In the genomic region with DNA sequence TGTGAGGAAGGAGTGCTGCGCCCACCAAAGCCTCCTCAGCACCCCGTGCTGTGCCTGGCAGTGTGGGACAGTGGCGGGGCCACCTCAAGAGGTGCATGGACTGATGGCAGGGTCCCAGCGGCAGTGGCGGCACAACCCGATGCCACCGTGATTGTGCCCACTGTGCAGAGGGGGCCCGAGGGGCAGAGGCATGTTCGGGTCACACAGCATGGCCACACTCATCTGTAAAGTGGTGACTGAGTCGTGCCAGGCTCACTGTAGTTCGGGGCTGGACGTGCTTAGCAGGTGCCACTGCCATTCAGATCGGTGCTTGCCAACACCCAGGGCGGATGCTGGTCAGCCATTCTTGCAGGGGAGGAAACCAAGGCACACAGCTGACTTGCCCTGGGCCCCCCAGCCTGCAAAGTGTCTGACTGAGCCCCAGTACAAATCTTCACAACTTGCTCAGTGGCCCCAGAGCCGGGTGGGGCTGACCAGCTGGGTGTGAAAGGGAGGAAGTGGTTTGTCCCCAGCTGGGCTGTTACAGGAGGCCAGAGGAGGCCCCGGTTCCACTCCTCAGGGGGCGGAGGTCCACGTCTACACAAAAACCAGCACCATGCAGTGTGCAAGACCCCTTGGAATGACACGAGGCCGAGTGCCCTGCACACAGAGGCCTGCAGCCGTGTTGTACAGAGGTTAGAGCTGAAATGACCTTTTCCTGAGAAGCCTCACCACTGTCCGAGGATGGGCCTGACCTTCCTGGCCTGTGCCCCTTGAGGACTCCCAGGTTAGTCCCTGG, we compare ENCODE assay signal across 1 cellular context.
TF ChIP-seq lines count a peak whose summit lies in the region.

No MANE protein-coding gene starts in this region.

TF ChIP-seq in GM12878, 131 proteins besides CTCF, POLR2A, EP300 and RAD21 (continued from another document):
- TF ChIP-seq, protein P1, sequence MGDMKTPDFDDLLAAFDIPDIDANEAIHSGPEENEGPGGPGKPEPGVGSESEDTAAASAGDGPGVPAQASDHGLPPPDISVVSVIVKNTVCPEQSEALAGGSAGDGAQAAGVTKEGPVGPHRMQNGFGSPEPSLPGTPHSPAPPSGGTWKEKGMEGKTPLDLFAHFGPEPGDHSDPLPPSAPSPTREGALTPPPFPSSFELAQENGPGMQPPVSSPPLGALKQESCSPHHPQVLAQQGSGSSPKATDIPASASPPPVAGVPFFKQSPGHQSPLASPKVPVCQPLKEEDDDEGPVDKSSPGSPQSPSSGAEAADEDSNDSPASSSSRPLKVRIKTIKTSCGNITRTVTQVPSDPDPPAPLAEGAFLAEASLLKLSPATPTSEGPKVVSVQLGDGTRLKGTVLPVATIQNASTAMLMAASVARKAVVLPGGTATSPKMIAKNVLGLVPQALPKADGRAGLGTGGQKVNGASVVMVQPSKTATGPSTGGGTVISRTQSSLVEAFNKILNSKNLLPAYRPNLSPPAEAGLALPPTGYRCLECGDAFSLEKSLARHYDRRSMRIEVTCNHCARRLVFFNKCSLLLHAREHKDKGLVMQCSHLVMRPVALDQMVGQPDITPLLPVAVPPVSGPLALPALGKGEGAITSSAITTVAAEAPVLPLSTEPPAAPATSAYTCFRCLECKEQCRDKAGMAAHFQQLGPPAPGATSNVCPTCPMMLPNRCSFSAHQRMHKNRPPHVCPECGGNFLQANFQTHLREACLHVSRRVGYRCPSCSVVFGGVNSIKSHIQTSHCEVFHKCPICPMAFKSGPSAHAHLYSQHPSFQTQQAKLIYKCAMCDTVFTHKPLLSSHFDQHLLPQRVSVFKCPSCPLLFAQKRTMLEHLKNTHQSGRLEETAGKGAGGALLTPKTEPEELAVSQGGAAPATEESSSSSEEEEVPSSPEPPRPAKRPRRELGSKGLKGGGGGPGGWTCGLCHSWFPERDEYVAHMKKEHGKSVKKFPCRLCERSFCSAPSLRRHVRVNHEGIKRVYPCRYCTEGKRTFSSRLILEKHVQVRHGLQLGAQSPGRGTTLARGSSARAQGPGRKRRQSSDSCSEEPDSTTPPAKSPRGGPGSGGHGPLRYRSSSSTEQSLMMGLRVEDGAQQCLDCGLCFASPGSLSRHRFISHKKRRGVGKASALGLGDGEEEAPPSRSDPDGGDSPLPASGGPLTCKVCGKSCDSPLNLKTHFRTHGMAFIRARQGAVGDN (IDR thresholded peaks at IDR 0.05): peak; percentile 34; the same call in 1 of the 2 replicates
- TF ChIP-seq, protein P2, sequence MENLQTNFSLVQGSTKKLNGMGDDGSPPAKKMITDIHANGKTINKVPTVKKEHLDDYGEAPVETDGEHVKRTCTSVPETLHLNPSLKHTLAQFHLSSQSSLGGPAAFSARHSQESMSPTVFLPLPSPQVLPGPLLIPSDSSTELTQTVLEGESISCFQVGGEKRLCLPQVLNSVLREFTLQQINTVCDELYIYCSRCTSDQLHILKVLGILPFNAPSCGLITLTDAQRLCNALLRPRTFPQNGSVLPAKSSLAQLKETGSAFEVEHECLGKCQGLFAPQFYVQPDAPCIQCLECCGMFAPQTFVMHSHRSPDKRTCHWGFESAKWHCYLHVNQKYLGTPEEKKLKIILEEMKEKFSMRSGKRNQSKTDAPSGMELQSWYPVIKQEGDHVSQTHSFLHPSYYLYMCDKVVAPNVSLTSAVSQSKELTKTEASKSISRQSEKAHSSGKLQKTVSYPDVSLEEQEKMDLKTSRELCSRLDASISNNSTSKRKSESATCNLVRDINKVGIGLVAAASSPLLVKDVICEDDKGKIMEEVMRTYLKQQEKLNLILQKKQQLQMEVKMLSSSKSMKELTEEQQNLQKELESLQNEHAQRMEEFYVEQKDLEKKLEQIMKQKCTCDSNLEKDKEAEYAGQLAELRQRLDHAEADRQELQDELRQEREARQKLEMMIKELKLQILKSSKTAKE (IDR thresholded peaks at IDR 0.05; ENCODE audit: low read depth, poor library complexity, severe bottlenecking): no peak
- TF ChIP-seq POU2F2 (IDR thresholded peaks at IDR 0.05; ENCODE audit: borderline replicate concordance, low read depth, low read length) (0 out of 3 replicates have a peak, but pooled peaks have one; percentile 7), ZNF622 (IDR thresholded peaks at IDR 0.05) (no peak), MYB (IDR thresholded peaks at IDR 0.05; ENCODE audit: borderline replicate concordance, low read depth, low read length) (no peak), RFX5 (IDR thresholded peaks at IDR 0.05; ENCODE audit: low read depth, low read length) (no peak), IKZF1 (conservative IDR thresholded peaks at IDR 0.05) (no peak), TCF3 (IDR thresholded peaks at IDR 0.05; ENCODE audit: borderline replicate concordance, insufficient read depth, low read depth, low read length) (0 out of 2 replicates have a peak, but pooled peaks have one; percentile 38), SREBF1 (IDR thresholded peaks at IDR 0.05; ENCODE audit: low read length) (no peak), MXI1 (IDR thresholded peaks at IDR 0.05; ENCODE audit: low read depth, low read length) (no peak), SUPT20H (IDR thresholded peaks at IDR 0.05; ENCODE audit: borderline replicate concordance, control insufficient read depth, low read depth, low read length) (no peak), LARP7 (IDR thresholded peaks at IDR 0.05) (no peak), NR2C2 (IDR thresholded peaks at IDR 0.05; ENCODE audit: borderline replicate concordance, control insufficient read depth, insufficient read length, low read depth) (no peak), GABPA (IDR thresholded peaks at IDR 0.05; ENCODE audit: low read depth) (no peak), TARDBP (IDR thresholded peaks at IDR 0.05; ENCODE audit: borderline replicate concordance) (no peak), BRCA1 (IDR thresholded peaks at IDR 0.05; ENCODE audit: low read depth, low read length) (no peak), HDGF (IDR thresholded peaks at IDR 0.05) (no peak), CHD4 (IDR thresholded peaks at IDR 0.05) (no peak), STAT1 (conservative IDR thresholded peaks at IDR 0.05) (no peak), EGR1 (IDR thresholded peaks at IDR 0.05; ENCODE audit: borderline replicate concordance in 1 of 2, low read depth in 2 of 2, low read length in 2 of 2) (no peak), RAD51 (IDR thresholded peaks at IDR 0.05) (no peak), PAX5 (IDR thresholded peaks at IDR 0.05; ENCODE audit: borderline replicate concordance, low read depth, low read length) (no peak), ZNF207 (IDR thresholded peaks at IDR 0.05; ENCODE audit: borderline replicate concordance) (no peak), SP1 (IDR thresholded peaks at IDR 0.05; ENCODE audit: low read depth, low read length) (no peak)
- TF ChIP-seq, protein P3, sequence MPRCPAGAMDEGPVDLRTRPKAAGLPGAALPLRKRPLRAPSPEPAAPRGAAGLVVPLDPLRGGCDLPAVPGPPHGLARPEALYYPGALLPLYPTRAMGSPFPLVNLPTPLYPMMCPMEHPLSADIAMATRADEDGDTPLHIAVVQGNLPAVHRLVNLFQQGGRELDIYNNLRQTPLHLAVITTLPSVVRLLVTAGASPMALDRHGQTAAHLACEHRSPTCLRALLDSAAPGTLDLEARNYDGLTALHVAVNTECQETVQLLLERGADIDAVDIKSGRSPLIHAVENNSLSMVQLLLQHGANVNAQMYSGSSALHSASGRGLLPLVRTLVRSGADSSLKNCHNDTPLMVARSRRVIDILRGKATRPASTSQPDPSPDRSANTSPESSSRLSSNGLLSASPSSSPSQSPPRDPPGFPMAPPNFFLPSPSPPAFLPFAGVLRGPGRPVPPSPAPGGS (IDR thresholded peaks at IDR 0.05; ENCODE audit: borderline replicate concordance, insufficient read depth, low read depth, low read length, poor library complexity, severe bottlenecking): no peak
- TF ChIP-seq, protein P4, sequence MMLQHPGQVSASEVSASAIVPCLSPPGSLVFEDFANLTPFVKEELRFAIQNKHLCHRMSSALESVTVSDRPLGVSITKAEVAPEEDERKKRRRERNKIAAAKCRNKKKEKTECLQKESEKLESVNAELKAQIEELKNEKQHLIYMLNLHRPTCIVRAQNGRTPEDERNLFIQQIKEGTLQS (IDR thresholded peaks at IDR 0.05; ENCODE audit: borderline replicate concordance, extremely low read depth, low read depth, low read length): no peak
- TF ChIP-seq, protein P5, sequence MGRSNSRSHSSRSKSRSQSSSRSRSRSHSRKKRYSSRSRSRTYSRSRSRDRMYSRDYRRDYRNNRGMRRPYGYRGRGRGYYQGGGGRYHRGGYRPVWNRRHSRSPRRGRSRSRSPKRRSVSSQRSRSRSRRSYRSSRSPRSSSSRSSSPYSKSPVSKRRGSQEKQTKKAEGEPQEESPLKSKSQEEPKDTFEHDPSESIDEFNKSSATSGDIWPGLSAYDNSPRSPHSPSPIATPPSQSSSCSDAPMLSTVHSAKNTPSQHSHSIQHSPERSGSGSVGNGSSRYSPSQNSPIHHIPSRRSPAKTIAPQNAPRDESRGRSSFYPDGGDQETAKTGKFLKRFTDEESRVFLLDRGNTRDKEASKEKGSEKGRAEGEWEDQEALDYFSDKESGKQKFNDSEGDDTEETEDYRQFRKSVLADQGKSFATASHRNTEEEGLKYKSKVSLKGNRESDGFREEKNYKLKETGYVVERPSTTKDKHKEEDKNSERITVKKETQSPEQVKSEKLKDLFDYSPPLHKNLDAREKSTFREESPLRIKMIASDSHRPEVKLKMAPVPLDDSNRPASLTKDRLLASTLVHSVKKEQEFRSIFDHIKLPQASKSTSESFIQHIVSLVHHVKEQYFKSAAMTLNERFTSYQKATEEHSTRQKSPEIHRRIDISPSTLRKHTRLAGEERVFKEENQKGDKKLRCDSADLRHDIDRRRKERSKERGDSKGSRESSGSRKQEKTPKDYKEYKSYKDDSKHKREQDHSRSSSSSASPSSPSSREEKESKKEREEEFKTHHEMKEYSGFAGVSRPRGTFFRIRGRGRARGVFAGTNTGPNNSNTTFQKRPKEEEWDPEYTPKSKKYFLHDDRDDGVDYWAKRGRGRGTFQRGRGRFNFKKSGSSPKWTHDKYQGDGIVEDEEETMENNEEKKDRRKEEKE (IDR thresholded peaks at IDR 0.05): no peak
- TF ChIP-seq, protein P6, sequence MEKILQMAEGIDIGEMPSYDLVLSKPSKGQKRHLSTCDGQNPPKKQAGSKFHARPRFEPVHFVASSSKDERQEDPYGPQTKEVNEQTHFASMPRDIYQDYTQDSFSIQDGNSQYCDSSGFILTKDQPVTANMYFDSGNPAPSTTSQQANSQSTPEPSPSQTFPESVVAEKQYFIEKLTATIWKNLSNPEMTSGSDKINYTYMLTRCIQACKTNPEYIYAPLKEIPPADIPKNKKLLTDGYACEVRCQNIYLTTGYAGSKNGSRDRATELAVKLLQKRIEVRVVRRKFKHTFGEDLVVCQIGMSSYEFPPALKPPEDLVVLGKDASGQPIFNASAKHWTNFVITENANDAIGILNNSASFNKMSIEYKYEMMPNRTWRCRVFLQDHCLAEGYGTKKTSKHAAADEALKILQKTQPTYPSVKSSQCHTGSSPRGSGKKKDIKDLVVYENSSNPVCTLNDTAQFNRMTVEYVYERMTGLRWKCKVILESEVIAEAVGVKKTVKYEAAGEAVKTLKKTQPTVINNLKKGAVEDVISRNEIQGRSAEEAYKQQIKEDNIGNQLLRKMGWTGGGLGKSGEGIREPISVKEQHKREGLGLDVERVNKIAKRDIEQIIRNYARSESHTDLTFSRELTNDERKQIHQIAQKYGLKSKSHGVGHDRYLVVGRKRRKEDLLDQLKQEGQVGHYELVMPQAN (conservative IDR thresholded peaks at IDR 0.05): peak; percentile 53; the same call in 1 of the 2 replicates
- TF ChIP-seq, protein P7, sequence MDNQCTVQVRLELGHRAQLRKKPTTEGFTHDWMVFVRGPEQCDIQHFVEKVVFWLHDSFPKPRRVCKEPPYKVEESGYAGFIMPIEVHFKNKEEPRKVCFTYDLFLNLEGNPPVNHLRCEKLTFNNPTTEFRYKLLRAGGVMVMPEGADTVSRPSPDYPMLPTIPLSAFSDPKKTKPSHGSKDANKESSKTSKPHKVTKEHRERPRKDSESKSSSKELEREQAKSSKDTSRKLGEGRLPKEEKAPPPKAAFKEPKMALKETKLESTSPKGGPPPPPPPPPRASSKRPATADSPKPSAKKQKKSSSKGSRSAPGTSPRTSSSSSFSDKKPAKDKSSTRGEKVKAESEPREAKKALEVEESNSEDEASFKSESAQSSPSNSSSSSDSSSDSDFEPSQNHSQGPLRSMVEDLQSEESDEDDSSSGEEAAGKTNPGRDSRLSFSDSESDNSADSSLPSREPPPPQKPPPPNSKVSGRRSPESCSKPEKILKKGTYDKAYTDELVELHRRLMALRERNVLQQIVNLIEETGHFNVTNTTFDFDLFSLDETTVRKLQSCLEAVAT (IDR thresholded peaks at IDR 0.05): no peak
- TF ChIP-seq, protein P8, sequence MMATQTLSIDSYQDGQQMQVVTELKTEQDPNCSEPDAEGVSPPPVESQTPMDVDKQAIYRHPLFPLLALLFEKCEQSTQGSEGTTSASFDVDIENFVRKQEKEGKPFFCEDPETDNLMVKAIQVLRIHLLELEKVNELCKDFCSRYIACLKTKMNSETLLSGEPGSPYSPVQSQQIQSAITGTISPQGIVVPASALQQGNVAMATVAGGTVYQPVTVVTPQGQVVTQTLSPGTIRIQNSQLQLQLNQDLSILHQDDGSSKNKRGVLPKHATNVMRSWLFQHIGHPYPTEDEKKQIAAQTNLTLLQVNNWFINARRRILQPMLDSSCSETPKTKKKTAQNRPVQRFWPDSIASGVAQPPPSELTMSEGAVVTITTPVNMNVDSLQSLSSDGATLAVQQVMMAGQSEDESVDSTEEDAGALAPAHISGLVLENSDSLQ (IDR thresholded peaks at IDR 0.05): no peak
TF ChIP-seq in GM12878: peak in this region for 12.
